ENCODE assay signal across 24 cellular contexts in the genomic region with DNA sequence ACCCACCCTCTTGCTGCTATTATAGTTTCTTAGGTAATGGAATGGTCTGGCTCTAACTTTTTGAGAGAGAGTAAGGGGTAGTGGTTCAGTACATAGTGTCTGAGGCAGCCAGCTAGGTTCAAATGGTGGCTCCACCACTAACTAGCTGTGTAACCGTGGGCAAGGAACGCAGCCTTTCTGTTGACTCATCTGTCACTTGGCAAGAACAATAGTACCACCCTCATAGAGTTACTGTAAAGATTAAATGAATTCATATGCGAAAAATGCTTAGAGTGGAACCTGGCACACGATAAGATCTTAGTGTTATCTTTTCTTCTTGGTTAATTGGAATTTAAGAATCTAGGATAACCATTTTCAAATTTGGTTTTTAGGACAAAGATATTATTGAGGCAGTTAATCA. TPM values are rescaled to one million over a fixed set of nuclear protein-coding genes. Genes with fewer than 3 reads are reported as not detected.
DNase-seq lines count a peak whose midpoint lies in the region; ATAC-seq and TF ChIP-seq lines count a peak whose summit lies in the region.
"Had no signal": no experiment of that assay in that cellular context is flagged by ENCODE, and none has a peak within 500 bp of the region (broad histone marks: within the 10 kb centered on the region; RNA-seq: fewer than 3 reads in every experiment).

No MANE protein-coding gene starts in this region.

- POLR2A ChIA-PET in AG04449 (lab: Yijun Ruan, JAX), result interaction anchor here (0.5 kb wide), 1 partner anchor 38 kb away, joined by 3 read pairs; no protein-coding TSS in a partner anchor

- no peak overlapping the region for H3K27ac Mint-ChIP-seq in natural killer cell
- H3K27ac Mint-ChIP-seq in immature natural killer cell, result no peak overlapping the region
- H3K27ac Mint-ChIP-seq: activated naive CD8-positive, alpha-beta T cell; activated T-helper 1 cell treated with anti-CD3 and anti-CD28 coated beads, Interleukin-12 subunit alpha, Interleukin-12 subunit beta, Interleukin-2, Interleukin-4 antibody, amounts not matched to agents 30 ng/mL and 10 ng/mL and 1 ng/mL, durations not matched to agents 14 hours and 24 hours and 36 hours; stimulated activated naive CD8-positive, alpha-beta T cell treated with anti-CD3 and anti-CD28 coated beads, Interleukin-15, Interleukin-2, amounts not matched to agents 100 ng/mL and 50 ng/mL, for 24 hours had no signal

- no peak overlapping the region for H3K27ac ChIP-seq in heart right ventricle
- H3K27ac ChIP-seq: A549, C4-2B, cardiac muscle cell, esophagus squamous epithelium, pancreas, PC-9, sigmoid colon had no signal

- H3K27me3 Mint-ChIP-seq in natural killer cell (ENCODE audit: low read depth in 2 of 2), result no peaks in the 10 kb centered on the region
- H3K27me3 Mint-ChIP-seq in immature natural killer cell (ENCODE audit: low read depth in 3 of 3), result peaks cover 2 to 3% (median 2%) of the 10 kb centered on the region in 3 donors
- H3K27me3 Mint-ChIP-seq: activated naive CD8-positive, alpha-beta T cell; naive thymus-derived CD8-positive, alpha-beta T cell; stimulated activated naive CD8-positive, alpha-beta T cell treated with anti-CD3 and anti-CD28 coated beads, Interleukin-15, Interleukin-2, amounts not matched to agents 100 ng/mL and 50 ng/mL, for 24 hours had no signal

- no peaks in the 10 kb centered on the region for H3K4me1 ChIP-seq in heart right ventricle
- H3K4me1 ChIP-seq: A549, esophagus squamous epithelium, pancreas, sigmoid colon had no signal

- no peaks in the 10 kb centered on the region for H3K27me3 ChIP-seq in heart right ventricle
- H3K27me3 ChIP-seq: cardiac muscle cell, dorsolateral prefrontal cortex, esophagus squamous epithelium, pancreas, sigmoid colon had no signal

- no peak for TF ChIP-seq CTCF in AG04449 (IDR thresholded peaks at IDR 0.05; ENCODE audit: insufficient read depth, low read length, missing control alignments)
- TF ChIP-seq CTCF in fibroblast of the aortic adventitia (IDR thresholded peaks at IDR 0.05; ENCODE audit: insufficient read depth, low read length), result no peak
- no peak for TF ChIP-seq CTCF in natural killer cell (IDR thresholded peaks at IDR 0.05)
- TF ChIP-seq CTCF in heart right ventricle (IDR thresholded peaks at IDR 0.05), result no peak

- peak; percentile 14 for DNase-seq in AG04449 (ENCODE audit: low read depth, low spot score)
- peak; percentile 20 for DNase-seq in HT1080 (ENCODE audit: low read depth)
- DNase-seq in astrocyte of the hippocampus (ENCODE audit: low read depth, low spot score), result peak; percentile 48
- peak; percentile 68 for DNase-seq in fibroblast of the aortic adventitia (ENCODE audit: low read depth)
- DNase-seq in natural killer cell, result no peak
- DNase-seq in heart right ventricle, result no peak
- no peak for DNase-seq in immature natural killer cell
- DNase-seq: dorsolateral prefrontal cortex; esophagus squamous epithelium; naive thymus-derived CD8-positive, alpha-beta T cell; NCI-H2029; pancreas; PC-9; sigmoid colon; stimulated activated CD4-positive, alpha-beta T cell treated with anti-CD3 and anti-CD28 coated beads, Interleukin-1b, Interleukin-23, amount 100 ng/mL, for 48 hours had no signal

- ATAC-seq in natural killer cell, result no peak
- no peak for ATAC-seq in HG02610 (IDR thresholded peaks at IDR 0.05; ENCODE audit: unreplicated experiment)
- ATAC-seq in heart right ventricle, result no peak
- ATAC-seq: A549; activated CD4-positive, CD25-positive, alpha-beta regulatory T cell treated with anti-CD3 and anti-CD28 coated beads, Interleukin-2, amount 50 U/mL, for 24 hours; K562; naive thymus-derived CD8-positive, alpha-beta T cell; pancreas had no signal

- no peak overlapping the region for H3K4me3 Mint-ChIP-seq in natural killer cell
- no peak overlapping the region for H3K4me3 Mint-ChIP-seq in immature natural killer cell
- H3K4me3 Mint-ChIP-seq: activated naive CD8-positive, alpha-beta T cell; activated T-helper 1 cell treated with anti-CD3 and anti-CD28 coated beads, Interleukin-12 subunit alpha, Interleukin-12 subunit beta, Interleukin-2, Interleukin-4 antibody, amounts not matched to agents 30 ng/mL and 10 ng/mL and 1 ng/mL, durations not matched to agents 14 hours and 24 hours and 36 hours; naive thymus-derived CD8-positive, alpha-beta T cell; stimulated activated naive CD8-positive, alpha-beta T cell treated with anti-CD3 and anti-CD28 coated beads, Interleukin-15, Interleukin-2, amounts not matched to agents 100 ng/mL and 50 ng/mL, for 24 hours had no signal

- no peaks in the 10 kb centered on the region for H3K36me3 ChIP-seq in heart right ventricle
- H3K36me3 ChIP-seq: cardiac muscle cell, esophagus squamous epithelium, pancreas, sigmoid colon had no signal

- H3K4me1 Mint-ChIP-seq in natural killer cell (no peaks in the 10 kb centered on the region), immature natural killer cell (no peaks in the 10 kb centered on the region)
- H3K4me1 Mint-ChIP-seq: naive thymus-derived CD8-positive, alpha-beta T cell had no signal

- WGBS in heart right ventricle, 2 donors, result 77 to 87% methylated on average over 4 of the region's 4 CpGs

- H3K9me3 ChIP-seq in heart right ventricle, result no peaks in the 10 kb centered on the region
- H3K9me3 ChIP-seq: A549, esophagus squamous epithelium, pancreas, sigmoid colon had no signal

- intact Hi-C loops in natural killer cell (cut with micrococcal nuclease), result no loop called here
- intact Hi-C loops in heart right ventricle (cut with DNase I), result no loop called here

- no peak overlapping the region for H3K4me3 ChIP-seq in AG04449 (ENCODE audit: low read depth, low read length)
- H3K4me3 ChIP-seq in fibroblast of the aortic adventitia (ENCODE audit: low read depth, low read length), result no peak overlapping the region
- no peak overlapping the region for H3K4me3 ChIP-seq in heart right ventricle
- H3K4me3 ChIP-seq: A549, cardiac muscle cell, dorsolateral prefrontal cortex, esophagus squamous epithelium, K562, pancreas, PC-9, sigmoid colon had no signal

- H3K9me3 Mint-ChIP-seq in natural killer cell, result no peaks in the 10 kb centered on the region
- no peaks in the 10 kb centered on the region for H3K9me3 Mint-ChIP-seq in immature natural killer cell
- H3K9me3 Mint-ChIP-seq: activated T-helper 1 cell treated with anti-CD3 and anti-CD28 coated beads, Interleukin-12 subunit alpha, Interleukin-12 subunit beta, Interleukin-2, Interleukin-4 antibody, amounts not matched to agents 30 ng/mL and 10 ng/mL and 1 ng/mL, durations not matched to agents 14 hours and 24 hours and 36 hours; naive thymus-derived CD8-positive, alpha-beta T cell; stimulated activated naive CD8-positive, alpha-beta T cell treated with anti-CD3 and anti-CD28 coated beads, Interleukin-15, Interleukin-2, amounts not matched to agents 100 ng/mL and 50 ng/mL, for 24 hours had no signal

- H3K36me3 Mint-ChIP-seq in natural killer cell (no peaks in the 10 kb centered on the region), immature natural killer cell (peaks cover 0 to 3% (median 0%) of the 10 kb centered on the region in 3 donors)
- H3K36me3 Mint-ChIP-seq: activated naive CD8-positive, alpha-beta T cell; naive thymus-derived CD8-positive, alpha-beta T cell had no signal

- CTCF ChIA-PET in AG04449 (lab: Yijun Ruan, JAX), result interaction anchor here (0.9 to 1.4 kb wide), 2 partner anchors 17 to 164 kb away, joined by 3 read pairs; no protein-coding TSS in a partner anchor

RNA-seq across cellular contexts. Expression of a gene that starts 14.0 kb away (rescaled TPM):
- total RNA-seq in HT1080 (2014; rRNA removed; shearing (Covaris generic)), result 0.13 and 0.40 TPM in 2 replicates
- 0.03 and 0.06 TPM in 2 replicates for polyA plus RNA-seq in HT1080 (2015; cell fraction: cytosol; rRNA removed)
- 0.24 and 0.26 TPM in 2 replicates for polyA plus RNA-seq in HT1080 (2015; cell fraction: nucleus; rRNA removed)
- total RNA-seq in fibroblast of the aortic adventitia (ENCODE audit: low replicate concordance) (0.90 and 0.98 TPM in 2 replicates), natural killer cell (1 to 10 TPM in 1 of 3 donors, under 1 TPM in 2; 0.29 to 2.1 (median 0.85) TPM), heart right ventricle (1 to 10 TPM in 5 of 10 donors, under 1 TPM in 5; 0.47 to 2.2 (median 0.90) TPM)
- polyA plus RNA-seq in heart right ventricle (under 1 TPM; 0.12 to 0.37 TPM), immature natural killer cell (under 1 TPM in 1 of 3 donors, not detected in 2; 0.28 TPM)

RNA-seq across cellular contexts. Expression of a gene that starts 35.8 kb away (rescaled TPM):
- total RNA-seq in HT1080 (2014; rRNA removed; shearing (Covaris generic)), result 55.3 and 56.4 TPM in 2 replicates
- polyA plus RNA-seq in HT1080 (2015; cell fraction: cytosol; rRNA removed), result 66.4 and 75.6 TPM in 2 replicates
- 41.3 and 42.5 TPM in 2 replicates for polyA plus RNA-seq in HT1080 (2015; cell fraction: nucleus; rRNA removed)
- total RNA-seq in fibroblast of the aortic adventitia (ENCODE audit: low replicate concordance) (60.6 and 69.7 TPM in 2 replicates), natural killer cell (10 to 100 TPM; 30.5 to 42.9 (median 42.7) TPM), heart right ventricle (10 to 100 TPM; 23.1 to 31.0 (median 25.9) TPM)
- polyA plus RNA-seq in heart right ventricle (10 to 100 TPM; 16.5 to 19.2 TPM), immature natural killer cell (10 to 100 TPM; 66.2 to 81.1 (median 68.7) TPM)

RNA-seq across cellular contexts. Expression of a gene that starts 46.9 kb away (rescaled TPM):
- 30.1 and 46.1 TPM in 2 replicates for total RNA-seq in HT1080 (2014; rRNA removed; shearing (Covaris generic))
- 18.1 and 19.7 TPM in 2 replicates for polyA plus RNA-seq in HT1080 (2015; cell fraction: cytosol; rRNA removed)
- 106 and 111 TPM in 2 replicates for polyA plus RNA-seq in HT1080 (2015; cell fraction: nucleus; rRNA removed)
- total RNA-seq in fibroblast of the aortic adventitia (ENCODE audit: low replicate concordance), result 11.1 and 11.2 TPM in 2 replicates
- 10 to 100 TPM; 78.6 to 93.1 (median 85.5) TPM for total RNA-seq in natural killer cell
- total RNA-seq in heart right ventricle, result 10 to 100 TPM; 13.7 to 26.4 (median 17.5) TPM
- 10 to 100 TPM; 25.9 to 37.7 TPM for polyA plus RNA-seq in heart right ventricle
- polyA plus RNA-seq in immature natural killer cell, result 10 to 100 TPM in 1 of 3 donors, 1 to 10 TPM in 2; 4.4 to 14.6 (median 5.1) TPM

RNA-seq across cellular contexts. Expression of a gene that starts 57.7 kb away (rescaled TPM):
- total RNA-seq in HT1080 (2014; rRNA removed; shearing (Covaris generic)), result 0.02 TPM in 1 of 2 replicates, not detected in the other
- 0.03 and 0.08 TPM in 2 replicates for polyA plus RNA-seq in HT1080 (2015; cell fraction: cytosol; rRNA removed)
- 0.04 and 0.05 TPM in 2 replicates for polyA plus RNA-seq in HT1080 (2015; cell fraction: nucleus; rRNA removed)
- total RNA-seq in fibroblast of the aortic adventitia (ENCODE audit: low replicate concordance), result 1.5 and 2.2 TPM in 2 replicates
- under 1 TPM in 1 of 3 donors, not detected in 2; 0.15 TPM for total RNA-seq in natural killer cell
- under 1 TPM in 7 of 10 donors, not detected in 3; 0.05 to 0.28 (median 0.09) TPM for total RNA-seq in heart right ventricle
- under 1 TPM; 0.04 to 0.07 TPM for polyA plus RNA-seq in heart right ventricle
- not detected for polyA plus RNA-seq in immature natural killer cell
- total RNA-seq: cardiac muscle cell; K562; naive thymus-derived CD8-positive, alpha-beta T cell had no signal
- polyA plus RNA-seq: cardiac muscle cell; K562; naive thymus-derived CD8-positive, alpha-beta T cell had no signal

Comparison
In these comparisons a context has a peak if more than half of its experiments do, and no peak if none do; other contexts are left out.
1. DNase-seq: peak in AG04449 (single experiment), HT1080 (single experiment), astrocyte of the hippocampus (single experiment) and fibroblast of the aortic adventitia (single experiment); none in natural killer cell (single experiment), heart right ventricle (0 of 2) and immature natural killer cell (0 of 3).